Comparison of ENCODE assay signal across 1 cellular context in the genomic region with DNA sequence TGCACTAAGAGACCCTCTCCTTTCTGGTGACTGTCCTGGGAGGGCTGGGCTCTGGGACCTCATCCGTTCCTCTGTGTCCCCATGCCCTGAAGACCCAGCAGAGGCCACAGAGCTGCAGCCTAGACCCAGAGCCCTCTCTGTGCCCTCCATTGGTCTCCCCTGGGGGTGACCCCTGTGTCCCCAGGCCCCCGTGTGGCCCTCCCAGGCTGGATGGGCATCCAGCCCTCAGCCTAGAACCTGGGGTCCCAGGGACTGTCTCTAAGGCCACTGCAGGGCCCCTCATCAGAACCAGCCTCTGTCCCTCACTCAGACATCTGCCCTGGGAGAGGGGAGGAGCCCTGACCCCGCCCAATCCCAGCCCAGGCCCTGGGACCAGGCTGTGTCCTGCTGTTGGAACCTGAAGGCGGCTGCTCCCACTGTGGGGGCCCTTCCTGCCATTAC.
TF ChIP-seq lines count a peak whose summit lies in the region.

No MANE protein-coding gene starts in this region.

TF ChIP-seq in HepG2, 621 proteins besides CTCF, POLR2A, EP300 and RAD21:
- no peak for TF ChIP-seq NR3C1 (CRISPR knock-in tag; IDR thresholded peaks at IDR 0.05)
- TF ChIP-seq ZNF572 (CRISPR knock-in tag; IDR thresholded peaks at IDR 0.05), result no peak
- TF ChIP-seq TMF1 (CRISPR knock-in tag; IDR thresholded peaks at IDR 0.05; ENCODE audit: low read depth), result no peak
- TF ChIP-seq ZNF589 (CRISPR knock-in tag; conservative IDR thresholded peaks at IDR 0.05), result no peak
- TF ChIP-seq ZBTB20 (CRISPR knock-in tag; IDR thresholded peaks at IDR 0.05; ENCODE audit: borderline replicate concordance, low read depth), result no peak
- no peak for TF ChIP-seq ZFP82 (CRISPR knock-in tag; IDR thresholded peaks at IDR 0.05; ENCODE audit: borderline replicate concordance)
- TF ChIP-seq ADNP (CRISPR knock-in tag; IDR thresholded peaks at IDR 0.05), result no peak
- TF ChIP-seq HDAC6 (IDR thresholded peaks at IDR 0.05; ENCODE audit: low read depth, low read length), result no peak
